ENCODE assay signal across 9 cellular contexts in genomic region chr19:41940443-41941409, GRCh38. TPM values are rescaled to one million over a fixed set of nuclear protein-coding genes. Genes with fewer than 3 reads are reported as not detected.
A peak's percentile ranks its signal among the peaks of the same experiment; 100 is the strongest.
DNase-seq lines count a peak whose midpoint lies in the region; ATAC-seq and TF ChIP-seq lines count a peak whose summit lies in the region.
"Had no signal": no experiment of that assay in that cellular context is flagged by ENCODE, and none has a peak within 500 bp of the region (broad histone marks: within the 10 kb centered on the region; RNA-seq: fewer than 3 reads in every experiment).

No MANE protein-coding gene starts in this region.

- DNase-seq in GM06990 (ENCODE audit: extremely low read depth, insufficient read length) (no peak), PC-9 (no peak), endothelial cell (ENCODE audit: low spot score) (no peak), prostate gland (ENCODE audit: low spot score) (no peak), activated gamma-delta T cell (lab: John Stamatoyannopoulos, UW) (no peak), foreskin keratinocyte (no peak), ureter (ENCODE audit: low spot score) (no peak)

- no peaks in the 10 kb centered on the region for H3K79me2 ChIP-seq in PC-9 (ENCODE audit: low read depth)

- H3K4me3 Mint-ChIP-seq in endothelial cell (ENCODE audit: unreplicated experiment), result peak overlapping the region; percentile 83

- ATAC-seq in GM19463 (IDR thresholded peaks at IDR 0.05; ENCODE audit: unreplicated experiment), result no peak
- no peak for ATAC-seq in foreskin keratinocyte

- no peaks in the 10 kb centered on the region for H4K20me1 ChIP-seq in PC-9 (ENCODE audit: insufficient read depth)

- peaks cover 5% of the 10 kb centered on the region; the same call in 1 of the 2 replicates for H3F3A ChIP-seq in PC-9 (ENCODE audit: insufficient read depth, low read depth)

- H3K36me3 ChIP-seq in GM06990 (ENCODE audit: control insufficient read depth, insufficient read depth, low read length) (no peaks in the 10 kb centered on the region), PC-9 (ENCODE audit: low read depth) (no peaks in the 10 kb centered on the region), prostate gland (no peaks in the 10 kb centered on the region)

- TF ChIP-seq CTCF in GM06990 (IDR thresholded peaks at IDR 0.05; ENCODE audit: insufficient read depth, low read length, poor library complexity, severe bottlenecking), result no peak
- no peak for TF ChIP-seq CTCF in PC-9 (conservative IDR thresholded peaks at IDR 0.05)
- no peak for TF ChIP-seq CTCF in endothelial cell (IDR thresholded peaks at IDR 0.05; ENCODE audit: unreplicated experiment)
- TF ChIP-seq CTCF in prostate gland (IDR thresholded peaks at IDR 0.05), result no peak
- TF ChIP-seq CTCF in foreskin keratinocyte (conservative IDR thresholded peaks at IDR 0.05), result no peak

- H2AFZ ChIP-seq in PC-9, result no peak overlapping the region

- no peak overlapping the region for H3K27ac ChIP-seq in PC-9
- no peak overlapping the region for H3K27ac ChIP-seq in prostate gland
- H3K27ac ChIP-seq in foreskin keratinocyte, result no peak overlapping the region

- no peaks in the 10 kb centered on the region for H3K27me3 ChIP-seq in GM06990 (replicated peaks; ENCODE audit: control insufficient read depth, insufficient read depth, low read length)
- peaks cover 18% of the 10 kb centered on the region for H3K27me3 ChIP-seq in PC-9 (ENCODE audit: insufficient read depth, low read depth)
- no peaks in the 10 kb centered on the region for H3K27me3 ChIP-seq in prostate gland (replicated peaks; ENCODE audit: insufficient read depth)
- H3K27me3 ChIP-seq in foreskin keratinocyte, result peaks cover 32% of the 10 kb centered on the region

- no TSS peak for BruUV-seq in PC-9 (replicated peaks; lab: Mats Ljungman, UMichigan)

- no peak overlapping the region for H3K27ac Mint-ChIP-seq in endothelial cell (ENCODE audit: unreplicated experiment)

- H3K9me2 ChIP-seq in PC-9 (ENCODE audit: insufficient read depth), result no peaks in the 10 kb centered on the region

- peak overlapping the region; percentile 62; the same call in 1 of the 2 replicates for H3K4me2 ChIP-seq in PC-9

- peaks cover 17% of the 10 kb centered on the region for H3K36me3 Mint-ChIP-seq in endothelial cell (ENCODE audit: low read depth, unreplicated experiment)

- intact Hi-C loops in PC-9 (cut with micrococcal nuclease; ENCODE audit: unreplicated experiment) (no loop called here), prostate gland (cut with DNase I) (no loop called here)

- H3K27me3 Mint-ChIP-seq in endothelial cell (ENCODE audit: unreplicated experiment), result peaks cover 19% of the 10 kb centered on the region

- H3K9me3 ChIP-seq in PC-9 (ENCODE audit: insufficient read depth, low read depth) (no peaks in the 10 kb centered on the region), prostate gland (no peaks in the 10 kb centered on the region)

- POLR2A ChIA-PET in PC-9 (lab: Charles Lee; ENCODE audit: unreplicated experiment), result interaction anchor here (0.6 kb wide), 1 partner anchor 82 kb away, joined by 3 read pairs; no protein-coding TSS in a partner anchor

- 6% methylated on average over 72 of the region's 72 CpGs for WGBS in prostate gland

- no peak for TF ChIP-seq POLR2A in prostate gland (IDR thresholded peaks at IDR 0.05)

- peak overlapping the region; percentile 67 for H3K4me3 ChIP-seq in GM06990 (replicated peaks; ENCODE audit: low read depth, low read length)
- no peak overlapping the region for H3K4me3 ChIP-seq in PC-9
- peak overlapping the region; percentile 27 to 48 for H3K4me3 ChIP-seq in prostate gland

- peaks cover 4% of the 10 kb centered on the region for H3K9me3 Mint-ChIP-seq in endothelial cell (ENCODE audit: unreplicated experiment)

- H3K4me1 Mint-ChIP-seq in endothelial cell (ENCODE audit: unreplicated experiment), result peaks cover 3% of the 10 kb centered on the region

- CTCF ChIA-PET in PC-9 (lab: Charles Lee), result no interaction called here

- H3K4me1 ChIP-seq in PC-9 (replicated peaks; ENCODE audit: insufficient read depth) (no peaks in the 10 kb centered on the region), prostate gland (replicated peaks) (peaks cover 9% of the 10 kb centered on the region), foreskin keratinocyte (peaks cover 4% of the 10 kb centered on the region)

RNA-seq across cellular contexts. Expression of gene ERFL, which starts 12.5 kb away (rescaled TPM):
- total RNA-seq in PC-9 (2021) (0.65 and 0.98 TPM in 2 replicates), endothelial cell (ENCODE audit: unreplicated experiment) (0.46 TPM), prostate gland (1 to 10 TPM in 1 of 2 donors, under 1 TPM in 1; 0.36 to 1.9 TPM), foreskin keratinocyte (not detected in 2 replicates), ureter (0.36 TPM)
- 0.03 and 0.08 TPM in 2 replicates for polyA plus RNA-seq in foreskin keratinocyte
- total RNA-seq: renal cortical epithelial cell had no signal

RNA-seq across cellular contexts. Expression of gene RABAC1, which starts 18.4 kb away (rescaled TPM):
- total RNA-seq in PC-9 (2021), result 110 and 188 TPM in 2 replicates
- total RNA-seq in endothelial cell (ENCODE audit: unreplicated experiment), result 146 TPM
- total RNA-seq in prostate gland, result 100 to 1,000 TPM; 153 to 168 TPM
- total RNA-seq in foreskin keratinocyte, result 155 and 188 TPM in 2 replicates
- polyA plus RNA-seq in foreskin keratinocyte, result 212 and 326 TPM in 2 replicates
- 87.1 TPM for total RNA-seq in ureter

RNA-seq across cellular contexts. Expression of gene ATP1A3, which starts 53.3 kb away (rescaled TPM):
- total RNA-seq in PC-9 (2021) (not detected in 2 replicates), endothelial cell (ENCODE audit: unreplicated experiment) (not detected), prostate gland (1 to 10 TPM in 1 of 2 donors, under 1 TPM in 1; 0.27 to 3.7 TPM), foreskin keratinocyte (0.14 TPM in 1 of 2 replicates, not detected in the other), ureter (0.52 TPM)
- polyA plus RNA-seq in foreskin keratinocyte, result 0.09 and 0.13 TPM in 2 replicates

RNA-seq across cellular contexts. Expression of gene ARHGEF1, which starts 57.7 kb away (rescaled TPM):
- total RNA-seq in PC-9 (2021) (101 and 109 TPM in 2 replicates), endothelial cell (ENCODE audit: unreplicated experiment) (113 TPM), prostate gland (10 to 100 TPM; 57.1 to 65.6 TPM), foreskin keratinocyte (85.1 and 85.6 TPM in 2 replicates), ureter (120 TPM)
- polyA plus RNA-seq in foreskin keratinocyte, result 114 and 135 TPM in 2 replicates
